ENCODE assay signal across 8 cellular contexts in genomic region chr4:176319704-176320339, GRCh38. TPM values are rescaled to one million over a fixed set of nuclear protein-coding genes. Genes with fewer than 3 reads are reported as not detected.
DNase-seq lines count a peak whose midpoint lies in the region; ATAC-seq and TF ChIP-seq lines count a peak whose summit lies in the region.

TSS of gene SPCS3 (plus strand) at chr4:176319966. CDS start at chr4:176320077, 111 bp downstream.

- peak in 22 of 56 donors; percentile 7 to 40 (median 24) for TF ChIP-seq CTCF in dorsolateral prefrontal cortex (IDR thresholded peaks at IDR 0.05 in 54 of 56, conservative IDR thresholded peaks at IDR 0.05 in 2 of 56; ENCODE audit: low read depth in 1 of 56, partially characterized antibody in 56 of 56)
- TF ChIP-seq CTCF in right lobe of liver (IDR thresholded peaks at IDR 0.05) = no peak

- peaks cover 0 to 32% (median 6%) of the 10 kb centered on the region in 4 donors for H3K4me1 ChIP-seq in right lobe of liver

- CTCF ChIA-PET in activated CD4-positive, alpha-beta memory T cell treated with anti-CD3 and anti-CD28 coated beads for 36 hours (lab: Charles Lee) = no interaction called here

- H3K36me3 Mint-ChIP-seq in activated CD4-positive, alpha-beta memory T cell treated with anti-CD3 and anti-CD28 coated beads for 36 hours = peaks cover 15% of the 10 kb centered on the region

- no peaks in the 10 kb centered on the region for H3K27me3 ChIP-seq in dorsolateral prefrontal cortex
- H3K27me3 ChIP-seq in right lobe of liver = no peaks in the 10 kb centered on the region

- peak within 1 kb of the TSS; percentile 85 for H3K4me3 Mint-ChIP-seq in activated CD4-positive, alpha-beta memory T cell treated with anti-CD3 and anti-CD28 coated beads for 36 hours

- no peaks in the 10 kb centered on the region for H3K36me3 ChIP-seq in right lobe of liver

- H3K27ac ChIP-seq in dorsolateral prefrontal cortex = peak within 1 kb of the TSS; percentile 52 to 99 (median 94)
- peak within 1 kb of the TSS; percentile 84 to 95 (median 94) for H3K27ac ChIP-seq in right lobe of liver

- DNase-seq in CD1c-positive myeloid dendritic cell (ENCODE audit: extremely low spot score) (peak; percentile 99), NCI-H82 treated with DMSO at 0.1 percent for 48 hours (lab: John Stamatoyannopoulos, UW; ENCODE audit: unreplicated experiment) (peak; percentile 85), dorsolateral prefrontal cortex (peak; percentile 93 to 99 (median 96)), right lobe of liver (peak; percentile 98)
- peak; percentile 95 for DNase-seq in activated CD4-positive, alpha-beta memory T cell treated with anti-CD3 and anti-CD28 coated beads for 36 hours
- peak; percentile 94 to 95 for DNase-seq in stimulated activated CD4-positive, alpha-beta T cell treated with anti-CD3 and anti-CD28 coated beads, Interleukin-4, amount 100 ng/mL, for 4 hours

- POLR2A ChIA-PET in activated CD4-positive, alpha-beta memory T cell treated with anti-CD3 and anti-CD28 coated beads for 36 hours (lab: Charles Lee) = interaction anchor here (1.0 kb wide), 1 partner anchor 1123 kb away, joined by 3 read pairs; the partner anchor contains the start of gene AGA

- no peaks in the 10 kb centered on the region for H3K9me3 ChIP-seq in right lobe of liver

- ATAC-seq in GM19438 (IDR thresholded peaks at IDR 0.05; ENCODE audit: low read depth, unreplicated experiment) (peak; percentile 91), HG03575 (IDR thresholded peaks at IDR 0.05; ENCODE audit: extremely low read depth, insufficient number of reproducible peaks, low FRiP score, unreplicated experiment) (peak; percentile 50), right lobe of liver (peak; percentile 97 to 98 (median 98))

- peak within 1 kb of the TSS; percentile 89 for H3K27ac Mint-ChIP-seq in activated CD4-positive, alpha-beta memory T cell treated with anti-CD3 and anti-CD28 coated beads for 36 hours

- intact Hi-C loops in activated CD4-positive, alpha-beta memory T cell treated with anti-CD3 and anti-CD28 coated beads for 36 hours (cut with micrococcal nuclease) = loop anchor here (1.0 to 2.0 kb wide), 5 partner anchors 11 to 1121 kb away; partner anchors contain the start of genes NEIL3, SPATA4 and WDR17
- intact Hi-C loops in dorsolateral prefrontal cortex (cut with DNase I) = loop anchor here (1.0 to 2.0 kb wide), 2 partner anchors 123 to 125 kb away; partner anchors contain the start of gene SPATA4 (in 1 of the 2)
- intact Hi-C loops in right lobe of liver (cut with DNase I) = no loop called here

- peak; percentile 92 for TF ChIP-seq POLR2A in right lobe of liver (IDR thresholded peaks at IDR 0.05)

- WGBS in right lobe of liver (ENCODE audit: insufficient coverage, low coverage, low lambda C conversion rate, missing lambda C conversion rate) = 0% methylated on average over 3 of the region's 94 CpGs

- H3K4me1 Mint-ChIP-seq in activated CD4-positive, alpha-beta memory T cell treated with anti-CD3 and anti-CD28 coated beads for 36 hours (ENCODE audit: low read depth) = peaks cover 35% of the 10 kb centered on the region

- no peaks in the 10 kb centered on the region for H3K27me3 Mint-ChIP-seq in activated CD4-positive, alpha-beta memory T cell treated with anti-CD3 and anti-CD28 coated beads for 36 hours

- H3K4me3 ChIP-seq in dorsolateral prefrontal cortex = peak within 1 kb of the TSS; percentile 60 to 97 (median 84)
- peak within 1 kb of the TSS; percentile 71 to 94 (median 80) for H3K4me3 ChIP-seq in right lobe of liver

- H3K9me3 Mint-ChIP-seq in activated CD4-positive, alpha-beta memory T cell treated with anti-CD3 and anti-CD28 coated beads for 36 hours = no peaks in the 10 kb centered on the region

RNA-seq across cellular contexts. Expression of gene SPCS3, which starts in this region (rescaled TPM):
- 100 to 1,000 TPM; 182 to 185 TPM for total RNA-seq in activated CD4-positive, alpha-beta memory T cell treated with anti-CD3 and anti-CD28 coated beads for 36 hours
- total RNA-seq in dorsolateral prefrontal cortex (100 to 1,000 TPM in 26 of 120 experiments, 10 to 100 TPM in 94; 65.9 to 118 (median 91.8) TPM), right lobe of liver (10 to 100 TPM; 49.7 to 97.4 (median 69.1) TPM)

Comparison
In these comparisons a context has a peak if more than half of its experiments do, and no peak if none do; other contexts are left out.
1. Peak in every context shown above with its lines: DNase-seq, ATAC-seq, H3K4me3 ChIP-seq and H3K27ac ChIP-seq.
2. intact Hi-C loops: an anchor here in activated CD4-positive, alpha-beta memory T cell treated with anti-CD3 and anti-CD28 coated beads for 36 hours (1.0 to 2.0 kb wide) and dorsolateral prefrontal cortex (1.0 to 2.0 kb wide); none called in right lobe of liver.